ENCODE assay signal across 18 cellular contexts in the genomic region with DNA sequence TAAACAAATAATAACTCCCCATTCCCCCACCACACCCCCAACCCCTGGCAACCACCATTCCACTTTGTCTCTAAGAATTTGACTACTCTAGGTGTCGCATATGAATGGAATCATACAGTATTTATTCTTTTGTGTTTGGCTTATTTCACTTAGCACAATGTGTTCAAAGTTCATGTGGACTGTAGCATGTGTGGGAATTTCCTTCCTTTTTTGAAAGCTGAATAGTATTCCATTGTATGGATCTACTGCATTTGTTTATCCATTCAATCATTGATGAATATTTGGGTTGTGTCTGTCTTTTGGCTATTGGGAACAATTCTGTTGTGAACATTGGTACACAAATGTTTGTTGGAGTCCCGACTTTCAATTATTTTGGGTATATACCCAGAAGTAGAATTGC. TPM values are rescaled to one million over a fixed set of nuclear protein-coding genes. Genes with fewer than 3 reads are reported as not detected.
DNase-seq lines count a peak whose midpoint lies in the region; ATAC-seq, FAIRE-seq and TF ChIP-seq lines count a peak whose summit lies in the region.
"Had no signal": no experiment of that assay in that cellular context is flagged by ENCODE, and none has a peak within 500 bp of the region (broad histone marks: within the 10 kb centered on the region; RNA-seq: fewer than 3 reads in every experiment).

No MANE protein-coding gene starts in this region.

- peak overlapping the region; percentile 45 to 84 (median 62) for H3K27ac Mint-ChIP-seq in IgD-negative memory B cell
- H3K27ac Mint-ChIP-seq in activated T-helper 2 cell treated with anti-CD3 and anti-CD28 coated beads, Interferon-gamma antibody, Interleukin-2, Interleukin-4, amounts not matched to agents 10 μg/mL and 5 μg/mL and 100 μg/mL, durations not matched to agents 14 hours and 24 hours and 36 hours, result peak overlapping the region; percentile 29
- no peak overlapping the region for H3K27ac Mint-ChIP-seq in osteocyte (ENCODE audit: unreplicated experiment)
- H3K27ac Mint-ChIP-seq: H9 had no signal

- H3K4me3 ChIP-seq in HepG2 (replicated peaks in 1 of 3; ENCODE audit: insufficient read depth in 1 of 3, low read depth in 2 of 3, low read length in 3 of 3) (no peak overlapping the region), right lobe of liver (no peak overlapping the region)
- H3K4me3 ChIP-seq: BLaER1 had no signal

- DNase-seq in HepG2 (ENCODE audit: low spot score) (peak; percentile 89), right lobe of liver (no peak), AG08395 (ENCODE audit: low spot score) (no peak), HTR-8/SVneo (ENCODE audit: insufficient read length, low spot score) (no peak), osteocyte (ENCODE audit: extremely low spot score, unreplicated experiment) (no peak)
- no peak for DNase-seq in activated T-helper 2 cell treated with anti-CD3 and anti-CD28 coated beads, Interferon-gamma antibody, Interleukin-2, Interleukin-4, amounts not matched to agents 10 μg/mL and 5 μg/mL and 100 μg/mL, durations not matched to agents 14 hours and 24 hours and 36 hours (ENCODE audit: low spot score)
- DNase-seq: DMS79, EL, GOT3, H9, KBM-7 had no signal

- no peaks in the 10 kb centered on the region; a peak in 1 of 5 replicates for H3K27me3 ChIP-seq in HepG2 (ENCODE audit: control insufficient read depth in 1 of 2, insufficient read depth in 2 of 2, low read length in 2 of 2)
- H3K27me3 ChIP-seq in right lobe of liver, result no peaks in the 10 kb centered on the region
- H3K27me3 ChIP-seq: BLaER1 had no signal

- intact Hi-C loops in HepG2 (cut with micrococcal nuclease; ENCODE audit: unreplicated experiment), result loop anchor here (1.0 kb wide), 1 partner anchor 25 kb away; the partner anchor contains the start of gene LRRC59
- intact Hi-C loops in right lobe of liver (cut with DNase I), result no loop called here
- intact Hi-C loops in activated T-helper 2 cell treated with anti-CD3 and anti-CD28 coated beads, Interferon-gamma antibody, Interleukin-2, Interleukin-4, amounts not matched to agents 10 μg/mL and 5 μg/mL and 100 μg/mL, durations not matched to agents 14 hours and 24 hours and 36 hours (cut with micrococcal nuclease), result no loop called here

- no peaks in the 10 kb centered on the region for H3K27me3 Mint-ChIP-seq in IgD-negative memory B cell
- peaks cover 5% of the 10 kb centered on the region for H3K27me3 Mint-ChIP-seq in activated T-helper 2 cell treated with anti-CD3 and anti-CD28 coated beads, Interferon-gamma antibody, Interleukin-2, Interleukin-4, amounts not matched to agents 10 μg/mL and 5 μg/mL and 100 μg/mL, durations not matched to agents 14 hours and 24 hours and 36 hours (ENCODE audit: low read depth)
- peaks cover 3% of the 10 kb centered on the region for H3K27me3 Mint-ChIP-seq in osteocyte (ENCODE audit: unreplicated experiment)

- peaks cover 25 to 35% (median 25%) of the 10 kb centered on the region in 3 donors for H3K4me1 Mint-ChIP-seq in IgD-negative memory B cell
- H3K4me1 Mint-ChIP-seq in activated T-helper 2 cell treated with anti-CD3 and anti-CD28 coated beads, Interferon-gamma antibody, Interleukin-2, Interleukin-4, amounts not matched to agents 10 μg/mL and 5 μg/mL and 100 μg/mL, durations not matched to agents 14 hours and 24 hours and 36 hours (ENCODE audit: low read depth), result peaks cover 32% of the 10 kb centered on the region
- H3K4me1 Mint-ChIP-seq in osteocyte (ENCODE audit: unreplicated experiment), result peaks cover 30% of the 10 kb centered on the region

- TF ChIP-seq POLR2A in HepG2 (IDR thresholded peaks at IDR 0.05; ENCODE audit: insufficient read depth in 1 of 2, low read depth in 2 of 2, low read length in 2 of 2) (no peak), right lobe of liver (IDR thresholded peaks at IDR 0.05) (no peak)

- no peak for ATAC-seq in HepG2
- ATAC-seq in right lobe of liver, result no peak
- ATAC-seq in HG02571 (IDR thresholded peaks at IDR 0.05; ENCODE audit: unreplicated experiment), result no peak

- no peak overlapping the region for H3K9ac ChIP-seq in HepG2 (ENCODE audit: insufficient read depth, low read depth, low read length)

- CTCF ChIA-PET in HepG2 (lab: Yijun Ruan, JAX; ENCODE audit: low intra/inter-chr PET ratio, low total read pairs), result no interaction called here

- 4% methylated on average over 2 of the region's 2 CpGs for WGBS in HepG2 (ENCODE audit: low lambda C conversion rate)
- 68% methylated on average over 2 of the region's 2 CpGs for WGBS in right lobe of liver (ENCODE audit: insufficient coverage, low coverage, low lambda C conversion rate, missing lambda C conversion rate)

- H3K36me3 ChIP-seq in HepG2 (replicated peaks in 1 of 2; ENCODE audit: control insufficient read depth in 1 of 2, insufficient read depth in 2 of 2, low read length in 2 of 2), result no peaks in the 10 kb centered on the region
- no peaks in the 10 kb centered on the region for H3K36me3 ChIP-seq in right lobe of liver
- H3K36me3 ChIP-seq: BLaER1 had no signal

- FAIRE-seq in HepG2 (lab: Jason Lieb, UNC) (peak; percentile 69), HTR-8/SVneo (lab: Jason Lieb, UNC) (no peak)
- FAIRE-seq: G401.6, GM12892 had no signal

- TF ChIP-seq CTCF in HepG2 (CRISPR knock-in tag; IDR thresholded peaks at IDR 0.05), result no peak
- TF ChIP-seq CTCF in right lobe of liver (IDR thresholded peaks at IDR 0.05), result no peak
- no peak for TF ChIP-seq CTCF in osteocyte (IDR thresholded peaks at IDR 0.05)

- peaks cover 14% of the 10 kb centered on the region for H3K79me2 ChIP-seq in HepG2 (ENCODE audit: insufficient read depth, low read length)

- H3K4me3 Mint-ChIP-seq in IgD-negative memory B cell (peak overlapping the region in 1 of 4 donors; percentile 84), osteocyte (ENCODE audit: unreplicated experiment) (no peak overlapping the region)
- no peak overlapping the region for H3K4me3 Mint-ChIP-seq in activated T-helper 2 cell treated with anti-CD3 and anti-CD28 coated beads, Interferon-gamma antibody, Interleukin-2, Interleukin-4, amounts not matched to agents 10 μg/mL and 5 μg/mL and 100 μg/mL, durations not matched to agents 14 hours and 24 hours and 36 hours (ENCODE audit: low read depth)
- H3K4me3 Mint-ChIP-seq: H9 had no signal

- TF ChIP-seq EP300 in HepG2 (IDR thresholded peaks at IDR 0.05; ENCODE audit: low read depth in 2 of 2, low read length in 2 of 2) (peak in 1 of 2 experiments; percentile 68; a peak in 1 of 4 replicates), HepG2 (CRISPR knock-in tag; IDR thresholded peaks at IDR 0.05; ENCODE audit: borderline replicate concordance) (no peak)

- POLR2A ChIA-PET in HepG2 (lab: Yijun Ruan, JAX), result interaction anchor here (3.6 kb wide), 1 partner anchor 25 kb away, joined by 29 read pairs; the partner anchor contains the start of gene LRRC59

- in situ Hi-C loops in HepG2 (cut with HindIII; ENCODE audit: extremely low pct_ligation_motif_present, low pct_unique_long_range_greater_than_20kb), result no loop called here

- no peak for TF ChIP-seq RAD21 in HepG2 (CRISPR knock-in tag; IDR thresholded peaks at IDR 0.05)

- no peaks in the 10 kb centered on the region for H3K36me3 Mint-ChIP-seq in IgD-negative memory B cell
- H3K36me3 Mint-ChIP-seq in activated T-helper 2 cell treated with anti-CD3 and anti-CD28 coated beads, Interferon-gamma antibody, Interleukin-2, Interleukin-4, amounts not matched to agents 10 μg/mL and 5 μg/mL and 100 μg/mL, durations not matched to agents 14 hours and 24 hours and 36 hours (ENCODE audit: low read depth), result no peaks in the 10 kb centered on the region
- H3K36me3 Mint-ChIP-seq in osteocyte (ENCODE audit: unreplicated experiment), result no peaks in the 10 kb centered on the region

- no peak overlapping the region for H2AFZ ChIP-seq in HepG2 (ENCODE audit: low read length)

- BruUV-seq in HepG2 (replicated peaks; lab: Mats Ljungman, UMichigan), result no TSS peak

- peaks cover 0 to 7% (median 4%) of the 10 kb centered on the region in 3 donors for H3K9me3 Mint-ChIP-seq in IgD-negative memory B cell
- H3K9me3 Mint-ChIP-seq in activated T-helper 2 cell treated with anti-CD3 and anti-CD28 coated beads, Interferon-gamma antibody, Interleukin-2, Interleukin-4, amounts not matched to agents 10 μg/mL and 5 μg/mL and 100 μg/mL, durations not matched to agents 14 hours and 24 hours and 36 hours, result no peaks in the 10 kb centered on the region
- no peaks in the 10 kb centered on the region for H3K9me3 Mint-ChIP-seq in osteocyte (ENCODE audit: unreplicated experiment)

- H3K27ac ChIP-seq in HepG2 (ENCODE audit: extremely low read length, insufficient read depth, low read length) (peak overlapping the region; percentile 42), right lobe of liver (no peak overlapping the region)

- H3K9me3 ChIP-seq in HepG2 (ENCODE audit: low read length) (no peaks in the 10 kb centered on the region), right lobe of liver (no peaks in the 10 kb centered on the region)

- H3K4me1 ChIP-seq in HepG2 (ENCODE audit: insufficient read depth, low read length) (peaks cover 69% of the 10 kb centered on the region), right lobe of liver (peaks cover 0 to 40% (median 14%) of the 10 kb centered on the region in 4 donors)

- H4K20me1 ChIP-seq in HepG2 (ENCODE audit: insufficient read depth, low read length), result no peaks in the 10 kb centered on the region
- H4K20me1 ChIP-seq: BLaER1 had no signal

- H3K4me2 ChIP-seq in HepG2 (ENCODE audit: low read depth, low read length), result peak overlapping the region; percentile 100

RNA-seq across cellular contexts. Expression of gene ACSF2, which starts 3.3 kb away (rescaled TPM):
- 32.0 and 87.3 TPM in 2 replicates for total RNA-seq in HepG2 (2016; rRNA removed; fragmentation: Illumina TruSeq; extraction: Trizol)
- total RNA-seq in HepG2 (2016; cell fraction: cytosol; rRNA removed; fragmentation: Illumina TruSeq; extraction: Trizol; ENCODE audit: low read depth), result 20.7 and 23.9 TPM in 2 replicates
- 26.9 and 94.3 TPM in 2 replicates for total RNA-seq in HepG2 (2016; cell fraction: insoluble cytoplasmic fraction; rRNA removed; fragmentation: Illumina TruSeq; extraction: Trizol)
- 19.8 and 21.0 TPM in 2 replicates for total RNA-seq in HepG2 (2016; cell fraction: membrane; rRNA removed; fragmentation: Illumina TruSeq; extraction: Trizol)
- 90.8 and 95.0 TPM in 2 replicates for total RNA-seq in HepG2 (2016; cell fraction: nucleus; rRNA removed; fragmentation: Illumina TruSeq; extraction: Trizol)
- polyA plus RNA-seq in HepG2 (2011; rRNA removed), result 109 and 117 TPM in 2 replicates
- 68.6 and 80.4 TPM in 2 replicates for polyA plus RNA-seq in HepG2 (2011; cell fraction: cytosol; rRNA removed)
- 334 and 438 TPM in 2 replicates for polyA plus RNA-seq in HepG2 (2011; cell fraction: nucleus; rRNA removed)
- 79.7 and 97.7 TPM in 2 replicates for polyA plus RNA-seq in HepG2 (2012)
- polyA plus RNA-seq in HepG2 (2016; cell fraction: cytosol; fragmentation: Illumina TruSeq; extraction: Trizol; ENCODE audit: low read depth), result 8.6 and 9.0 TPM in 2 replicates
- 26.3 and 30.3 TPM in 2 replicates for polyA plus RNA-seq in HepG2 (2016; cell fraction: insoluble cytoplasmic fraction; fragmentation: Illumina TruSeq; extraction: Trizol; ENCODE audit: low read depth)
- 13.4 and 14.3 TPM in 2 replicates for polyA plus RNA-seq in HepG2 (2016; cell fraction: membrane; fragmentation: Illumina TruSeq; extraction: Trizol; ENCODE audit: low read depth)
- 198 and 222 TPM in 2 replicates for polyA plus RNA-seq in HepG2 (2016; cell fraction: nucleus; fragmentation: Illumina TruSeq; extraction: Trizol; ENCODE audit: insufficient read depth, low read depth)
- 87.1 and 260 TPM in 2 replicates for polyA minus RNA-seq in HepG2 (2011; rRNA and poly(A)+ RNA removed; ENCODE audit: low replicate concordance)
- 32.1 and 36.7 TPM in 2 replicates for polyA minus RNA-seq in HepG2 (2011; cell fraction: cytosol; rRNA and poly(A)+ RNA removed)
- 111 and 114 TPM in 2 replicates for polyA minus RNA-seq in HepG2 (2011; cell fraction: nucleus; rRNA and poly(A)+ RNA removed)
- 10 to 100 TPM; 25.1 to 60.9 (median 36.9) TPM for total RNA-seq in right lobe of liver
- 28.6 TPM for polyA plus RNA-seq in IgD-negative memory B cell
- total RNA-seq in activated T-helper 2 cell treated with anti-CD3 and anti-CD28 coated beads, Interferon-gamma antibody, Interleukin-2, Interleukin-4, amounts not matched to agents 10 μg/mL and 5 μg/mL and 100 μg/mL, durations not matched to agents 14 hours and 24 hours and 36 hours, result 23.5 and 28.2 TPM in 2 replicates
- total RNA-seq in osteocyte, result 25.4 and 28.1 TPM in 2 replicates

RNA-seq across cellular contexts. Expression of gene LRRC59, which starts 25.4 kb away (rescaled TPM):
- total RNA-seq in HepG2 (2016; rRNA removed; fragmentation: Illumina TruSeq; extraction: Trizol) (222 and 239 TPM in 2 replicates), right lobe of liver (100 to 1,000 TPM in 2 of 6 experiments, 10 to 100 TPM in 4; 36.0 to 125 (median 64.0) TPM), osteocyte (87.0 and 87.2 TPM in 2 replicates)
- total RNA-seq in HepG2 (2016; cell fraction: cytosol; rRNA removed; fragmentation: Illumina TruSeq; extraction: Trizol; ENCODE audit: low read depth), result 75.0 and 83.4 TPM in 2 replicates
- total RNA-seq in HepG2 (2016; cell fraction: insoluble cytoplasmic fraction; rRNA removed; fragmentation: Illumina TruSeq; extraction: Trizol), result 213 and 234 TPM in 2 replicates
- total RNA-seq in HepG2 (2016; cell fraction: membrane; rRNA removed; fragmentation: Illumina TruSeq; extraction: Trizol), result 172 and 182 TPM in 2 replicates
- total RNA-seq in HepG2 (2016; cell fraction: nucleus; rRNA removed; fragmentation: Illumina TruSeq; extraction: Trizol), result 115 and 124 TPM in 2 replicates
- polyA plus RNA-seq in HepG2 (2011; rRNA removed) (87.3 and 93.2 TPM in 2 replicates), IgD-negative memory B cell (22.6 TPM)
- 57.2 and 66.4 TPM in 2 replicates for polyA plus RNA-seq in HepG2 (2011; cell fraction: cytosol; rRNA removed)
- polyA plus RNA-seq in HepG2 (2011; cell fraction: nucleus; rRNA removed), result 50.6 and 58.7 TPM in 2 replicates
- 90.0 and 114 TPM in 2 replicates for polyA plus RNA-seq in HepG2 (2012)
- 59.8 and 73.7 TPM in 2 replicates for polyA plus RNA-seq in HepG2 (2016; cell fraction: cytosol; fragmentation: Illumina TruSeq; extraction: Trizol; ENCODE audit: low read depth)
- 202 and 242 TPM in 2 replicates for polyA plus RNA-seq in HepG2 (2016; cell fraction: insoluble cytoplasmic fraction; fragmentation: Illumina TruSeq; extraction: Trizol; ENCODE audit: low read depth)
- polyA plus RNA-seq in HepG2 (2016; cell fraction: membrane; fragmentation: Illumina TruSeq; extraction: Trizol; ENCODE audit: low read depth), result 104 and 113 TPM in 2 replicates
- 152 and 155 TPM in 2 replicates for polyA plus RNA-seq in HepG2 (2016; cell fraction: nucleus; fragmentation: Illumina TruSeq; extraction: Trizol; ENCODE audit: insufficient read depth, low read depth)
- polyA minus RNA-seq in HepG2 (2011; rRNA and poly(A)+ RNA removed; ENCODE audit: low replicate concordance), result 159 and 165 TPM in 2 replicates
- 74.4 and 77.8 TPM in 2 replicates for polyA minus RNA-seq in HepG2 (2011; cell fraction: cytosol; rRNA and poly(A)+ RNA removed)
- 73.0 and 88.5 TPM in 2 replicates for polyA minus RNA-seq in HepG2 (2011; cell fraction: nucleus; rRNA and poly(A)+ RNA removed)
- 118 and 119 TPM in 2 replicates for total RNA-seq in activated T-helper 2 cell treated with anti-CD3 and anti-CD28 coated beads, Interferon-gamma antibody, Interleukin-2, Interleukin-4, amounts not matched to agents 10 μg/mL and 5 μg/mL and 100 μg/mL, durations not matched to agents 14 hours and 24 hours and 36 hours

RNA-seq across cellular contexts. Expression of gene CHAD, which starts 45.9 kb away (rescaled TPM):
- total RNA-seq in HepG2 (2016; rRNA removed; fragmentation: Illumina TruSeq; extraction: Trizol) (not detected in 2 replicates), right lobe of liver (10 to 100 TPM in 2 of 6 experiments, 1 to 10 TPM in 4; 1.0 to 11.3 (median 3.8) TPM), osteocyte (not detected in 2 replicates)
- not detected in 2 replicates for total RNA-seq in HepG2 (2016; cell fraction: cytosol; rRNA removed; fragmentation: Illumina TruSeq; extraction: Trizol; ENCODE audit: low read depth)
- total RNA-seq in HepG2 (2016; cell fraction: insoluble cytoplasmic fraction; rRNA removed; fragmentation: Illumina TruSeq; extraction: Trizol), result 0.09 TPM in 1 of 2 replicates, not detected in the other
- not detected in 2 replicates for total RNA-seq in HepG2 (2016; cell fraction: membrane; rRNA removed; fragmentation: Illumina TruSeq; extraction: Trizol)
- not detected in 2 replicates for total RNA-seq in HepG2 (2016; cell fraction: nucleus; rRNA removed; fragmentation: Illumina TruSeq; extraction: Trizol)
- polyA plus RNA-seq in HepG2 (2011; rRNA removed) (1.4 and 2.2 TPM in 2 replicates), IgD-negative memory B cell (41.9 TPM)
- 0.56 and 1.1 TPM in 2 replicates for polyA plus RNA-seq in HepG2 (2011; cell fraction: cytosol; rRNA removed)
- polyA plus RNA-seq in HepG2 (2011; cell fraction: nucleus; rRNA removed), result 7.9 and 10.0 TPM in 2 replicates
- polyA plus RNA-seq in HepG2 (2012), result 4.3 and 5.0 TPM in 2 replicates
- polyA plus RNA-seq in HepG2 (2016; cell fraction: cytosol; fragmentation: Illumina TruSeq; extraction: Trizol; ENCODE audit: low read depth), result not detected in 2 replicates
- polyA plus RNA-seq in HepG2 (2016; cell fraction: insoluble cytoplasmic fraction; fragmentation: Illumina TruSeq; extraction: Trizol; ENCODE audit: low read depth), result not detected in 2 replicates
- not detected in 2 replicates for polyA plus RNA-seq in HepG2 (2016; cell fraction: membrane; fragmentation: Illumina TruSeq; extraction: Trizol; ENCODE audit: low read depth)
- polyA plus RNA-seq in HepG2 (2016; cell fraction: nucleus; fragmentation: Illumina TruSeq; extraction: Trizol; ENCODE audit: insufficient read depth, low read depth), result 1.1 TPM in 1 of 2 replicates, not detected in the other
- polyA minus RNA-seq in HepG2 (2011; rRNA and poly(A)+ RNA removed; ENCODE audit: low replicate concordance), result 0.07 and 1.3 TPM in 2 replicates
- not detected in 2 replicates for polyA minus RNA-seq in HepG2 (2011; cell fraction: cytosol; rRNA and poly(A)+ RNA removed)
- polyA minus RNA-seq in HepG2 (2011; cell fraction: nucleus; rRNA and poly(A)+ RNA removed), result 0.64 and 0.87 TPM in 2 replicates
- not detected in 2 replicates for total RNA-seq in activated T-helper 2 cell treated with anti-CD3 and anti-CD28 coated beads, Interferon-gamma antibody, Interleukin-2, Interleukin-4, amounts not matched to agents 10 μg/mL and 5 μg/mL and 100 μg/mL, durations not matched to agents 14 hours and 24 hours and 36 hours
- total RNA-seq: A172, HT1080 had no signal

RNA-seq across cellular contexts. Expression of gene EME1, which starts 49.7 kb away (rescaled TPM):
- 17.3 and 24.6 TPM in 2 replicates for total RNA-seq in HepG2 (2016; rRNA removed; fragmentation: Illumina TruSeq; extraction: Trizol)
- 6.4 and 7.4 TPM in 2 replicates for total RNA-seq in HepG2 (2016; cell fraction: cytosol; rRNA removed; fragmentation: Illumina TruSeq; extraction: Trizol; ENCODE audit: low read depth)
- 17.1 and 25.6 TPM in 2 replicates for total RNA-seq in HepG2 (2016; cell fraction: insoluble cytoplasmic fraction; rRNA removed; fragmentation: Illumina TruSeq; extraction: Trizol)
- total RNA-seq in HepG2 (2016; cell fraction: membrane; rRNA removed; fragmentation: Illumina TruSeq; extraction: Trizol), result 7.7 and 8.9 TPM in 2 replicates
- total RNA-seq in HepG2 (2016; cell fraction: nucleus; rRNA removed; fragmentation: Illumina TruSeq; extraction: Trizol), result 28.4 and 31.8 TPM in 2 replicates
- polyA plus RNA-seq in HepG2 (2011; rRNA removed), result 13.4 and 20.7 TPM in 2 replicates
- polyA plus RNA-seq in HepG2 (2011; cell fraction: cytosol; rRNA removed), result 4.7 and 7.1 TPM in 2 replicates
- 58.4 and 108 TPM in 2 replicates for polyA plus RNA-seq in HepG2 (2011; cell fraction: nucleus; rRNA removed)
- 6.6 and 17.5 TPM in 2 replicates for polyA plus RNA-seq in HepG2 (2012)
- 1.3 and 1.6 TPM in 2 replicates for polyA plus RNA-seq in HepG2 (2016; cell fraction: cytosol; fragmentation: Illumina TruSeq; extraction: Trizol; ENCODE audit: low read depth)
- 13.3 and 16.0 TPM in 2 replicates for polyA plus RNA-seq in HepG2 (2016; cell fraction: insoluble cytoplasmic fraction; fragmentation: Illumina TruSeq; extraction: Trizol; ENCODE audit: low read depth)
- 2.3 and 3.2 TPM in 2 replicates for polyA plus RNA-seq in HepG2 (2016; cell fraction: membrane; fragmentation: Illumina TruSeq; extraction: Trizol; ENCODE audit: low read depth)
- polyA plus RNA-seq in HepG2 (2016; cell fraction: nucleus; fragmentation: Illumina TruSeq; extraction: Trizol; ENCODE audit: insufficient read depth, low read depth), result 65.8 and 68.9 TPM in 2 replicates
- 6.9 and 17.6 TPM in 2 replicates for polyA minus RNA-seq in HepG2 (2011; rRNA and poly(A)+ RNA removed; ENCODE audit: low replicate concordance)
- 5.3 and 5.4 TPM in 2 replicates for polyA minus RNA-seq in HepG2 (2011; cell fraction: cytosol; rRNA and poly(A)+ RNA removed)
- 14.9 and 18.7 TPM in 2 replicates for polyA minus RNA-seq in HepG2 (2011; cell fraction: nucleus; rRNA and poly(A)+ RNA removed)
- total RNA-seq in right lobe of liver, result 1 to 10 TPM in 1 of 6 experiments, under 1 TPM in 3, not detected in 2; 0.12 to 1.3 (median 0.66) TPM
- not detected for polyA plus RNA-seq in IgD-negative memory B cell
- 26.8 and 28.6 TPM in 2 replicates for total RNA-seq in activated T-helper 2 cell treated with anti-CD3 and anti-CD28 coated beads, Interferon-gamma antibody, Interleukin-2, Interleukin-4, amounts not matched to agents 10 μg/mL and 5 μg/mL and 100 μg/mL, durations not matched to agents 14 hours and 24 hours and 36 hours
- total RNA-seq in osteocyte, result 2.8 and 3.6 TPM in 2 replicates

RNA-seq across cellular contexts. Expression of gene MRPL27, which starts 49.8 kb away (rescaled TPM):
- total RNA-seq in HepG2 (2016; rRNA removed; fragmentation: Illumina TruSeq; extraction: Trizol) (217 and 294 TPM in 2 replicates), right lobe of liver (10 to 100 TPM; 34.3 to 69.4 (median 38.6) TPM), osteocyte (54.5 and 59.0 TPM in 2 replicates)
- total RNA-seq in HepG2 (2016; cell fraction: cytosol; rRNA removed; fragmentation: Illumina TruSeq; extraction: Trizol; ENCODE audit: low read depth), result 159 and 163 TPM in 2 replicates
- 225 and 322 TPM in 2 replicates for total RNA-seq in HepG2 (2016; cell fraction: insoluble cytoplasmic fraction; rRNA removed; fragmentation: Illumina TruSeq; extraction: Trizol)
- total RNA-seq in HepG2 (2016; cell fraction: membrane; rRNA removed; fragmentation: Illumina TruSeq; extraction: Trizol), result 113 and 118 TPM in 2 replicates
- total RNA-seq in HepG2 (2016; cell fraction: nucleus; rRNA removed; fragmentation: Illumina TruSeq; extraction: Trizol), result 94.1 and 102 TPM in 2 replicates
- polyA plus RNA-seq in HepG2 (2011; rRNA removed) (131 and 137 TPM in 2 replicates), IgD-negative memory B cell (62.5 TPM)
- polyA plus RNA-seq in HepG2 (2011; cell fraction: cytosol; rRNA removed), result 178 and 188 TPM in 2 replicates
- 65.8 and 77.3 TPM in 2 replicates for polyA plus RNA-seq in HepG2 (2011; cell fraction: nucleus; rRNA removed)
- 92.3 and 97.7 TPM in 2 replicates for polyA plus RNA-seq in HepG2 (2012)
- 113 and 115 TPM in 2 replicates for polyA plus RNA-seq in HepG2 (2016; cell fraction: cytosol; fragmentation: Illumina TruSeq; extraction: Trizol; ENCODE audit: low read depth)
- 260 and 314 TPM in 2 replicates for polyA plus RNA-seq in HepG2 (2016; cell fraction: insoluble cytoplasmic fraction; fragmentation: Illumina TruSeq; extraction: Trizol; ENCODE audit: low read depth)
- 75.9 and 83.5 TPM in 2 replicates for polyA plus RNA-seq in HepG2 (2016; cell fraction: membrane; fragmentation: Illumina TruSeq; extraction: Trizol; ENCODE audit: low read depth)
- 124 and 142 TPM in 2 replicates for polyA plus RNA-seq in HepG2 (2016; cell fraction: nucleus; fragmentation: Illumina TruSeq; extraction: Trizol; ENCODE audit: insufficient read depth, low read depth)
- 68.9 and 78.1 TPM in 2 replicates for polyA minus RNA-seq in HepG2 (2011; rRNA and poly(A)+ RNA removed; ENCODE audit: low replicate concordance)
- polyA minus RNA-seq in HepG2 (2011; cell fraction: cytosol; rRNA and poly(A)+ RNA removed), result 21.0 and 23.5 TPM in 2 replicates
- 83.2 and 89.1 TPM in 2 replicates for polyA minus RNA-seq in HepG2 (2011; cell fraction: nucleus; rRNA and poly(A)+ RNA removed)
- total RNA-seq in activated T-helper 2 cell treated with anti-CD3 and anti-CD28 coated beads, Interferon-gamma antibody, Interleukin-2, Interleukin-4, amounts not matched to agents 10 μg/mL and 5 μg/mL and 100 μg/mL, durations not matched to agents 14 hours and 24 hours and 36 hours, result 95.2 and 95.6 TPM in 2 replicates
